ENCODE assay signal across 12 cellular contexts in the genomic region with DNA sequence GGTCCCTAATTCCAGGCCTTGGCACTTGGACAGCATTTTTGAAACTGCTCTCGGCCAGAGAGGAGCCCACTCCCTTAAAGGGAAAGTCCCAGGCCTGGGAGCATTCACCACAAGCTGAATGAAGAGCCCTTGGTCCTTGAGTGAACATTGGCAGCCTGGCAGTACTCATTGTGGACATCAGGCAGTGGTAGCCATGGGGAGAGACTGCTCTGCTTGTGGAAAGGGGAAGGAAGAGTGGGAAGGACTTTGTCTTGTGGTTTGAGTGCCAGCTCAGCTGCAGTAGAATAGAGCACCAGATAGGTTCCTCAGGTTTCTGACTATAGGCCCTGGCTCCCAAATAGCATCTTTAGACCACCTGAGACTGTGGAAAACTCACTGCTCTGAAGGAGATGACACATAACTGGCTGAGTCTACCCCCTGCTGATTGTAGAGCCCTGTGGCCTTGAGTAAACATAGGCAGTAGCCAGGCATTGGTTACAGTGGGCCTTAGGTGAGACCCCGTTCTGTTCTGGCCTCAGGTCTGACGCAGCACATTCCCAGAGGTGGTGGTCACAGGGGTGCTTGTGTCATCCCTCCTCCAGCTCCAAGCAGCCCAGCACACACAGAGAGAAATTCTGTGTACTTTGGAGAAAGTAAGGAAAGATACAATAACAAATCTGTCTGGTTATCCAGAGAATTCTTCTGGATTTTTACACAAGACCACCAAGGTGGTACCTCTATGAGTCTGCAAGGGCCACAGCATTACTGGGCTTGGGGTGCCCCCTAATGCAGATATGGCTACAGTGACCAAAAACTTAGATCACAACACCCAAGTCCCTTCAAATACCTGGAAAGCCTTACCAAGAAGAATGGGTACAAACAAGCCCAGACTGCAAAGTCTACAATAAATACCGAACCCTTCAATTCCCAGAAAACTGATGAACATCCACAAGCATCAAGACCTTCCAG.
DNase-seq lines count a peak whose midpoint lies in the region; ATAC-seq and TF ChIP-seq lines count a peak whose summit lies in the region.
"Had no signal": no experiment of that assay in that cellular context is flagged by ENCODE, and none has a peak within 500 bp of the region (broad histone marks: within the 10 kb centered on the region; RNA-seq: fewer than 3 reads in every experiment).

No MANE protein-coding gene starts in this region.

- no peak overlapping the region for H3K4me3 Mint-ChIP-seq in neural progenitor cell
- no peak overlapping the region for H3K4me3 Mint-ChIP-seq in activated CD4-positive, alpha-beta memory T cell treated with anti-CD3 and anti-CD28 coated beads for 36 hours
- H3K4me3 Mint-ChIP-seq: stimulated activated naive CD8-positive, alpha-beta T cell treated with anti-CD3 and anti-CD28 coated beads, Interleukin-15, amount 100 ng/mL, for 72 hours had no signal

- POLR2A ChIA-PET in activated CD4-positive, alpha-beta memory T cell treated with anti-CD3 and anti-CD28 coated beads for 36 hours (lab: Charles Lee) = no interaction called here

- no peak overlapping the region for H3K9ac ChIP-seq in neural progenitor cell

- no peaks in the 10 kb centered on the region for H4K20me1 ChIP-seq in neural progenitor cell (ENCODE audit: low read depth)

- CTCF ChIA-PET in activated CD4-positive, alpha-beta memory T cell treated with anti-CD3 and anti-CD28 coated beads for 36 hours (lab: Charles Lee) = no interaction called here

- H2AFZ ChIP-seq in neural progenitor cell (replicated peaks) = no peak overlapping the region

- no peaks in the 10 kb centered on the region for H3F3A ChIP-seq in neural progenitor cell (ENCODE audit: low read depth)

- no peaks in the 10 kb centered on the region for H3K36me3 Mint-ChIP-seq in neural progenitor cell
- no peaks in the 10 kb centered on the region for H3K36me3 Mint-ChIP-seq in activated CD4-positive, alpha-beta memory T cell treated with anti-CD3 and anti-CD28 coated beads for 36 hours

- no peaks in the 10 kb centered on the region for H3K79me2 ChIP-seq in neural progenitor cell (ENCODE audit: low read depth)

- DNase-seq in ELF-1 (ENCODE audit: low read depth, low spot score) = peak; percentile 38
- peak; percentile 25 to 41 for DNase-seq in Kasumi-1 (lab: John Stamatoyannopoulos, UW)
- peak; percentile 99 for DNase-seq in choroid plexus epithelial cell (ENCODE audit: low read depth)
- no peak for DNase-seq in neural progenitor cell (ENCODE audit: low spot score)
- DNase-seq in activated CD4-positive, alpha-beta memory T cell treated with anti-CD3 and anti-CD28 coated beads for 36 hours = no peak
- DNase-seq in iPS-NIHi11 (ENCODE audit: low spot score) = no peak
- no peak for DNase-seq in NCI-H1436 treated with DMSO at 0.1 percent for 48 hours (lab: John Stamatoyannopoulos, UW)
- DNase-seq: NCI-H1694 treated with DMSO at 0.1 percent for 48 hours, SHP77 had no signal

- H3K4me3 ChIP-seq in choroid plexus epithelial cell (ENCODE audit: low read depth, low read length) (no peak overlapping the region), neural progenitor cell (no peak overlapping the region)
- H3K4me3 ChIP-seq: ascending aorta had no signal

- peak; percentile 35 for TF ChIP-seq CTCF in choroid plexus epithelial cell (conservative IDR thresholded peaks at IDR 0.05; ENCODE audit: low read depth, low read length)
- peak; percentile 45 for TF ChIP-seq CTCF in neural progenitor cell (IDR thresholded peaks at IDR 0.05)

- no peaks in the 10 kb centered on the region for H3K4me1 Mint-ChIP-seq in neural progenitor cell
- H3K4me1 Mint-ChIP-seq in activated CD4-positive, alpha-beta memory T cell treated with anti-CD3 and anti-CD28 coated beads for 36 hours (ENCODE audit: low read depth) = no peaks in the 10 kb centered on the region
- H3K4me1 Mint-ChIP-seq: stimulated activated naive CD8-positive, alpha-beta T cell treated with anti-CD3 and anti-CD28 coated beads, Interleukin-15, amount 100 ng/mL, for 72 hours had no signal

- no peak overlapping the region for H3K27ac ChIP-seq in neural progenitor cell
- H3K27ac ChIP-seq: ascending aorta had no signal

- H3K36me3 ChIP-seq in neural progenitor cell = no peaks in the 10 kb centered on the region
- H3K36me3 ChIP-seq: ascending aorta had no signal

- no peaks in the 10 kb centered on the region for H3K4me1 ChIP-seq in neural progenitor cell
- H3K4me1 ChIP-seq: ascending aorta had no signal

- H3K27me3 ChIP-seq in neural progenitor cell = no peaks in the 10 kb centered on the region
- H3K27me3 ChIP-seq: ascending aorta had no signal

- H3K27me3 Mint-ChIP-seq in neural progenitor cell (ENCODE audit: insufficient read depth, low read depth) = peaks cover 3% of the 10 kb centered on the region
- H3K27me3 Mint-ChIP-seq in activated CD4-positive, alpha-beta memory T cell treated with anti-CD3 and anti-CD28 coated beads for 36 hours = no peaks in the 10 kb centered on the region
- H3K27me3 Mint-ChIP-seq: stimulated activated naive CD8-positive, alpha-beta T cell treated with anti-CD3 and anti-CD28 coated beads, Interleukin-15, amount 100 ng/mL, for 72 hours had no signal

- H3K9me3 Mint-ChIP-seq in neural progenitor cell = peaks cover 4% of the 10 kb centered on the region
- H3K9me3 Mint-ChIP-seq in activated CD4-positive, alpha-beta memory T cell treated with anti-CD3 and anti-CD28 coated beads for 36 hours = peaks cover 20% of the 10 kb centered on the region

- H3K4me2 ChIP-seq in neural progenitor cell = no peak overlapping the region

- intact Hi-C loops in activated CD4-positive, alpha-beta memory T cell treated with anti-CD3 and anti-CD28 coated beads for 36 hours (cut with micrococcal nuclease) = no loop called here

- H3K9me3 ChIP-seq in neural progenitor cell (ENCODE audit: low read depth) = no peaks in the 10 kb centered on the region
- H3K9me3 ChIP-seq: ascending aorta had no signal

- no peak for ATAC-seq in GM18520 (IDR thresholded peaks at IDR 0.05; ENCODE audit: unreplicated experiment)
- ATAC-seq: stimulated activated naive CD8-positive, alpha-beta T cell treated with anti-CD3 and anti-CD28 coated beads, Interleukin-15, amount 100 ng/mL, for 72 hours had no signal

- no peak overlapping the region for H3K27ac Mint-ChIP-seq in neural progenitor cell
- H3K27ac Mint-ChIP-seq in activated CD4-positive, alpha-beta memory T cell treated with anti-CD3 and anti-CD28 coated beads for 36 hours = no peak overlapping the region
- H3K27ac Mint-ChIP-seq: stimulated activated naive CD8-positive, alpha-beta T cell treated with anti-CD3 and anti-CD28 coated beads, Interleukin-15, amount 100 ng/mL, for 72 hours had no signal

Comparison
In these comparisons a context has a peak if more than half of its experiments do, and no peak if none do; other contexts are left out.
1. DNase-seq: peak in ELF-1 (single experiment), Kasumi-1 (2 of 2) and choroid plexus epithelial cell (single experiment); none in neural progenitor cell (single experiment), activated CD4-positive, alpha-beta memory T cell treated with anti-CD3 and anti-CD28 coated beads for 36 hours (single experiment), iPS-NIHi11 (single experiment) and NCI-H1436 treated with DMSO at 0.1 percent for 48 hours (single experiment).